9 cellular contexts compared by ENCODE assay signal in the genomic region with DNA sequence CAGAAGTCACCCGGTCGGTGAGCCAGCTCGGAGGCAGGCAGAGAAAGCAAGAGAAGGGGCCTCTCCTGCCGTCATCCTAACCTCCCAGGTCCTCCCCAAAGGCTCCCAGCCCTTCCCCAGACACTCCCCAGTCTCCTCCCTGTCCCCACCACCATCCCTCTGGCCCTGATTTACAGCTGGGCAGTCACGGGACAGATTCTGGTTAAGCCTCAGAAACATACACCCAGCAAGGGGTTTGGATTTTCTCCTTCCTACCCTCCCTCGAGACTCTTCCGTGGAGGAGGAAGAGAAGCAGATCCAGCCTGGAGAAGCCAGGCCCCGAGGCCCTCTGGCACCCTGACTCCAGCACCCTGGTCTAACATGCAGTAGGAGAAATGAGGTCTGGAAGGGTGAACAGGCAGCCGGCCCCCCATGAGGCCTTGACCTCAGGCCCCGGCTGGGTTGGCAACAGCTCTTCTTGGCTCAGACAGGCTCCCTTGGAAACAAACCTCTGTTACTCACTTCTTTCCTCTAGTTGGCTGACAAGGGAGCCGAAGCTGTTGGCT.
A peak's percentile ranks its signal among the peaks of the same experiment; 100 is the strongest.
DNase-seq lines count a peak whose midpoint lies in the region; FAIRE-seq and TF ChIP-seq lines count a peak whose summit lies in the region.
"Had no signal": no experiment of that assay in that cellular context is flagged by ENCODE, and none has a peak within 500 bp of the region (broad histone marks: within the 10 kb centered on the region; RNA-seq: fewer than 3 reads in every experiment).

No MANE protein-coding gene starts in this region.

- BruUV-seq in endothelial cell of umbilical vein (replicated peaks; lab: Mats Ljungman, UMichigan), result no TSS peak

- peak; percentile 71 for FAIRE-seq in endothelial cell of umbilical vein (lab: Jason Lieb, UNC)

- no peak overlapping the region for H3K4me2 ChIP-seq in endothelial cell of umbilical vein (ENCODE audit: insufficient read depth, low read length)

- H3K9me1 ChIP-seq in endothelial cell of umbilical vein (replicated peaks; ENCODE audit: control insufficient read depth, extremely low read depth, insufficient read depth, low read length), result no peaks in the 10 kb centered on the region

- dilution Hi-C loops in endothelial cell of umbilical vein (cut with MboI; ENCODE audit: extremely low pct_ligation_motif_present, low sequenced_read_pairs), result no loop called here

- H3K79me2 ChIP-seq in endothelial cell of umbilical vein (ENCODE audit: control insufficient read depth, insufficient read depth, low read length), result no peaks in the 10 kb centered on the region

- H4K20me1 ChIP-seq in endothelial cell of umbilical vein (replicated peaks; ENCODE audit: control insufficient read depth, extremely low read depth, insufficient read depth, low read length), result no peaks in the 10 kb centered on the region

- intact Hi-C loops in endothelial cell of umbilical vein (cut with micrococcal nuclease), result no loop called here
- intact Hi-C loops in thyroid gland (cut with DNase I), result no loop called here

- no peaks in the 10 kb centered on the region for H3K36me3 ChIP-seq in endothelial cell of umbilical vein (ENCODE audit: control insufficient read depth in 2 of 2, extremely low read depth in 1 of 2, insufficient read depth in 2 of 2, low read length in 2 of 2)
- no peaks in the 10 kb centered on the region for H3K36me3 ChIP-seq in mesodermal cell (ENCODE audit: control insufficient read depth, insufficient read depth, low read length)
- H3K36me3 ChIP-seq in thyroid gland, result no peaks in the 10 kb centered on the region

- DNase-seq in RPMI7951 (ENCODE audit: low read depth) (peak; percentile 86), endothelial cell of umbilical vein (ENCODE audit: low read depth, low spot score) (peak; percentile 62), thyroid gland (peak; percentile 52 to 60), NCI-H510A treated with DMSO at 0.1 percent for 48 hours (lab: John Stamatoyannopoulos, UW) (no peak), D341Med (ENCODE audit: low spot score) (no peak), SKM-1 treated with dmso at 0.1 percent for 144 hours (lab: John Stamatoyannopoulos, UW; ENCODE audit: unreplicated experiment) (no peak)
- DNase-seq: activated CD8-positive, alpha-beta T cell treated with anti-CD3 and anti-CD28 coated beads, Interleukin-2, amount 10 ng/mL, durations not matched to agents 7 days and 5 days; NCI-H2081 treated with DMSO at 0.1 percent for 48 hours had no signal

- H3K4me3 ChIP-seq in endothelial cell of umbilical vein (replicated peaks in 1 of 3; ENCODE audit: insufficient read depth in 1 of 3, low read depth in 1 of 3, low read length in 3 of 3), result no peak overlapping the region
- no peak overlapping the region for H3K4me3 ChIP-seq in mesodermal cell (ENCODE audit: extremely low read depth, insufficient read depth, low read length, poor library complexity, severe bottlenecking)
- no peak overlapping the region for H3K4me3 ChIP-seq in thyroid gland (replicated peaks in 1 of 3)

- POLR2A ChIA-PET in endothelial cell of umbilical vein (lab: Charles Lee), result no interaction called here

- no peak for TF ChIP-seq POLR2A in endothelial cell of umbilical vein (IDR thresholded peaks at IDR 0.05; ENCODE audit: low read depth, low read length)
- TF ChIP-seq POLR2A in thyroid gland (IDR thresholded peaks at IDR 0.05), result no peak

- H3K27ac ChIP-seq in endothelial cell of umbilical vein (ENCODE audit: insufficient read depth, low read depth, low read length) (no peak overlapping the region), mesodermal cell (ENCODE audit: low read depth, low read length, severe bottlenecking) (peak overlapping the region; percentile 57), thyroid gland (peak overlapping the region; percentile 81 to 93 (median 85))

- CTCF ChIA-PET in endothelial cell of umbilical vein (lab: Charles Lee), result interaction anchor here (0.7 to 1.3 kb wide), 6 partner anchors 8 to 493 kb away, joined by 3 to 10 read pairs (median 3); no protein-coding TSS in a partner anchor

- no peaks in the 10 kb centered on the region for H3K9me3 ChIP-seq in endothelial cell of umbilical vein (replicated peaks; ENCODE audit: control insufficient read depth, insufficient read depth, low read length)
- no peaks in the 10 kb centered on the region for H3K9me3 ChIP-seq in mesodermal cell (ENCODE audit: control insufficient read depth, low read length)
- no peaks in the 10 kb centered on the region for H3K9me3 ChIP-seq in thyroid gland

- 58 to 72% methylated on average over 2 to 7 of the region's 11 CpGs for WGBS in mesodermal cell (ENCODE audit: insufficient coverage in 2 of 2), 2 experiments
- WGBS in thyroid gland, 2 donors, result 23 to 37% methylated on average over 11 of the region's 11 CpGs

- peaks cover 18% of the 10 kb centered on the region for H3K4me1 ChIP-seq in endothelial cell of umbilical vein (ENCODE audit: control insufficient read depth, extremely low read depth, insufficient read depth, low read length)
- peaks cover 25% of the 10 kb centered on the region for H3K4me1 ChIP-seq in mesodermal cell (ENCODE audit: control insufficient read depth, insufficient read depth, low read length, poor library complexity, severe bottlenecking)
- peaks cover 28 to 35% of the 10 kb centered on the region in 2 donors for H3K4me1 ChIP-seq in thyroid gland

- no peak overlapping the region for H3K9ac ChIP-seq in endothelial cell of umbilical vein (replicated peaks; ENCODE audit: extremely low read depth, insufficient read depth, low read length)

- H3K27me3 ChIP-seq in endothelial cell of umbilical vein (ENCODE audit: control insufficient read depth in 2 of 2, insufficient read depth in 2 of 2, low read length in 2 of 2) (no peaks in the 10 kb centered on the region), thyroid gland (no peaks in the 10 kb centered on the region)

- H2AFZ ChIP-seq in endothelial cell of umbilical vein (ENCODE audit: low read depth, low read length), result peak overlapping the region; percentile 69

- TF ChIP-seq CTCF in endothelial cell of umbilical vein (IDR thresholded peaks at IDR 0.05; ENCODE audit: extremely low read depth in 1 of 2, insufficient read depth in 1 of 2, low read depth in 1 of 2, low read length in 2 of 2) (no peak), thyroid gland (IDR thresholded peaks at IDR 0.05) (no peak)

TF ChIP-seq in endothelial cell of umbilical vein, 7 proteins besides CTCF, POLR2A, EP300 and RAD21:
- TF ChIP-seq JUN (IDR thresholded peaks at IDR 0.05; ENCODE audit: borderline replicate concordance, insufficient read depth, insufficient read length, low read depth), result no peak

Comparison
In these comparisons a context has a peak if more than half of its experiments do, and no peak if none do; other contexts are left out.
1. DNase-seq: peak in RPMI7951 (single experiment), endothelial cell of umbilical vein (single experiment) and thyroid gland (2 of 2); none in NCI-H510A treated with DMSO at 0.1 percent for 48 hours (single experiment), D341Med (single experiment) and SKM-1 treated with dmso at 0.1 percent for 144 hours (single experiment).